20 cellular contexts compared by ENCODE assay signal in the genomic region with DNA sequence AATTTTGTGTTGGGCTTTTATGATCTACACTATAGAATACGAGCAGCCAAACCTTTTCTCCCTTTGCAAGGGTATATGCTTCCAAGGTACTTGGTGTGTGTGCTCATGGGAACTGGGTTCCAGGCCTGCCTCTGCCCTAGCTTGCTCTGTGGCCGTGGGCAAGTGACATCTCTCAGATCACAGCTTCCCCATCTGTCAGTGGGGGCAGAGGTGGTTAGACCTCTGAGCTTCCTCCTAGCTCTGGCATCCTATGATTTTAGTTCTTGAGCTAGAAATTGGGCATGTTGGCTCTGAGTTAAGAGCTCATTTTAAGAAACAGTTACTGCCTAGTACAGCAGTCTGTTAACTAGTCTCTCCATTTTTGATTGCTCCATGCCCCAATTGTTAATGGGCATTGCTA. TPM values are rescaled to one million over a fixed set of nuclear protein-coding genes. Genes with fewer than 3 reads are reported as not detected.
"Had no signal": no experiment of that assay in that cellular context is flagged by ENCODE, and none has a peak within 500 bp of the region (broad histone marks: within the 10 kb centered on the region; RNA-seq: fewer than 3 reads in every experiment).

No MANE protein-coding gene starts in this region.

- H3K27ac ChIP-seq: gastrocnemius medialis, sigmoid colon, stomach, upper lobe of left lung, WERI-Rb-1 had no signal

- DNase-seq: activated CD4-positive, alpha-beta T cell treated with anti-CD3 and anti-CD28 coated beads, Interleukin-2, amount 50 U/mL, for 48 hours; activated gamma-delta T cell treated with Interleukin-2 at 50 U/mL for 16 hours; effector CD8-positive, alpha-beta T cell; gastrocnemius medialis; head of caudate nucleus; midbrain; nucleus accumbens; sigmoid colon; stimulated activated CD4-positive, alpha-beta T cell treated with anti-CD3 and anti-CD28 coated beads, Interleukin-4, amount 100 ng/mL, for 24 hours; stomach; upper lobe of left lung; WERI-Rb-1 had no signal

- ATAC-seq: esophagus mucosa; gastrocnemius medialis; stimulated activated effector memory CD8-positive, alpha-beta T cell treated with anti-CD3 and anti-CD28 coated beads, Interleukin-12 subunit alpha, Interleukin-12 subunit beta, amount 100 ng/mL, for 72 hours had no signal

- H3K4me3 Mint-ChIP-seq: activated naive CD8-positive, alpha-beta T cell; activated T-helper 1 cell treated with anti-CD3 and anti-CD28 coated beads, Interleukin-12 subunit alpha, Interleukin-12 subunit beta, Interleukin-2, Interleukin-4 antibody, amounts not matched to agents 30 ng/mL and 10 ng/mL and 1 ng/mL, durations not matched to agents 14 hours and 24 hours and 36 hours; dendritic cell treated with granulocyte-macrophage colony-stimulating factor and Interleukin-4, amounts not matched to agents 40 ng/mL and 50 ng/mL, for 4 days; nephron; stimulated activated effector memory CD8-positive, alpha-beta T cell treated with anti-CD3 and anti-CD28 coated beads, Interleukin-12 subunit alpha, Interleukin-12 subunit beta, amount 100 ng/mL, for 72 hours had no signal

- H3K4me3 ChIP-seq: gastrocnemius medialis, lung, sigmoid colon, stomach, upper lobe of left lung had no signal

- H3K36me3 ChIP-seq: gastrocnemius medialis, sigmoid colon, stomach, upper lobe of left lung, WERI-Rb-1 had no signal

- H3K4me1 ChIP-seq: gastrocnemius medialis, sigmoid colon, upper lobe of left lung had no signal

- H3K27me3 ChIP-seq: gastrocnemius medialis, sigmoid colon, stomach, upper lobe of left lung had no signal

- H3K9me3 Mint-ChIP-seq: activated T-helper 1 cell treated with anti-CD3 and anti-CD28 coated beads, Interleukin-12 subunit alpha, Interleukin-12 subunit beta, Interleukin-2, Interleukin-4 antibody, amounts not matched to agents 30 ng/mL and 10 ng/mL and 1 ng/mL, durations not matched to agents 14 hours and 24 hours and 36 hours; dendritic cell treated with granulocyte-macrophage colony-stimulating factor and Interleukin-4, amounts not matched to agents 40 ng/mL and 50 ng/mL, for 4 days; nephron; stimulated activated effector memory CD8-positive, alpha-beta T cell treated with anti-CD3 and anti-CD28 coated beads, Interleukin-12 subunit alpha, Interleukin-12 subunit beta, amount 100 ng/mL, for 72 hours had no signal

- H3K27ac Mint-ChIP-seq: activated naive CD8-positive, alpha-beta T cell; activated T-helper 1 cell treated with anti-CD3 and anti-CD28 coated beads, Interleukin-12 subunit alpha, Interleukin-12 subunit beta, Interleukin-2, Interleukin-4 antibody, amounts not matched to agents 30 ng/mL and 10 ng/mL and 1 ng/mL, durations not matched to agents 14 hours and 24 hours and 36 hours; dendritic cell treated with granulocyte-macrophage colony-stimulating factor and Interleukin-4, amounts not matched to agents 40 ng/mL and 50 ng/mL, for 4 days; nephron; stimulated activated effector memory CD8-positive, alpha-beta T cell treated with anti-CD3 and anti-CD28 coated beads, Interleukin-12 subunit alpha, Interleukin-12 subunit beta, amount 100 ng/mL, for 72 hours had no signal

- H3K4me1 Mint-ChIP-seq: stimulated activated effector memory CD8-positive, alpha-beta T cell treated with anti-CD3 and anti-CD28 coated beads, Interleukin-12 subunit alpha, Interleukin-12 subunit beta, amount 100 ng/mL, for 72 hours had no signal

- H3K36me3 Mint-ChIP-seq: activated naive CD8-positive, alpha-beta T cell; stimulated activated effector memory CD8-positive, alpha-beta T cell treated with anti-CD3 and anti-CD28 coated beads, Interleukin-12 subunit alpha, Interleukin-12 subunit beta, amount 100 ng/mL, for 72 hours had no signal

RNA-seq across cellular contexts. Expression of a gene that starts 12.5 kb away (rescaled TPM):
- total RNA-seq: activated T-helper 1 cell treated with anti-CD3 and anti-CD28 coated beads, Interleukin-12 subunit alpha, Interleukin-12 subunit beta, Interleukin-2, Interleukin-4 antibody, amounts not matched to agents 30 ng/mL and 10 ng/mL and 1 ng/mL, durations not matched to agents 14 hours and 24 hours and 36 hours had no signal

RNA-seq across cellular contexts. Expression of a gene that starts 45.5 kb away (rescaled TPM):
- total RNA-seq: activated T-helper 1 cell treated with anti-CD3 and anti-CD28 coated beads, Interleukin-12 subunit alpha, Interleukin-12 subunit beta, Interleukin-2, Interleukin-4 antibody, amounts not matched to agents 30 ng/mL and 10 ng/mL and 1 ng/mL, durations not matched to agents 14 hours and 24 hours and 36 hours; renal cortical epithelial cell had no signal
